8 cellular contexts compared by ENCODE assay signal in the genomic region with DNA sequence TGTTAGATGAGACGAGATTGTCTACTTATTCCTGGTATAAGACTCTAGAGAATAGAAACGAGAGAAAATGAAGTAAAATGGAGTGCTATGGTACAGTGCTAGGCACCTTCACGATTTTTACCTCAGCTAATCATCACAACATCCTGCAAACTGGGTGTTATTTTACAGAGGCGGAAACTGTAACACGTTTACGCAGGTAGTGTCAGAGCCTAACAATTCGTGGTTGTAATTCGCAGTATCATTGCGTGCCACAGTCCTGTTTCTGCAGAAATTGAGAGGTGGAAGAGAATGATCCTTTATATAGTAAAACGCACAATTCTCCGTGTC. TPM values are rescaled to one million over a fixed set of nuclear protein-coding genes. Genes with fewer than 3 reads are reported as not detected.
A peak's percentile ranks its signal among the peaks of the same experiment; 100 is the strongest.
DNase-seq lines count a peak whose midpoint lies in the region; ATAC-seq and TF ChIP-seq lines count a peak whose summit lies in the region.

No MANE protein-coding gene starts in this region.

- no peak for TF ChIP-seq EP300 in ovary (IDR thresholded peaks at IDR 0.05)

- peak overlapping the region; percentile 85 for H3K27ac ChIP-seq in CD4-positive, alpha-beta T cell (ENCODE audit: low read depth, low read length)
- H3K27ac ChIP-seq in RWPE2 (ENCODE audit: poor library complexity, severe bottlenecking) (peak overlapping the region; percentile 51), ovary (peak overlapping the region; percentile 30 to 50)

- H3K27me3 ChIP-seq in CD4-positive, alpha-beta T cell (ENCODE audit: control insufficient read depth, insufficient read depth, low read length): no peaks in the 10 kb centered on the region
- no peaks in the 10 kb centered on the region for H3K27me3 ChIP-seq in RWPE2 (ENCODE audit: insufficient read depth, poor library complexity, severe bottlenecking)
- H3K27me3 ChIP-seq in ovary: no peaks in the 10 kb centered on the region

- H3K36me3 ChIP-seq in RWPE2 (ENCODE audit: low read depth) (no peaks in the 10 kb centered on the region; the same call in 1 of the 2 replicates), ovary (no peaks in the 10 kb centered on the region)

- H3K36me3 Mint-ChIP-seq in CD4-positive, alpha-beta T cell (ENCODE audit: low read depth): peaks cover 15% of the 10 kb centered on the region

- no peaks in the 10 kb centered on the region for H3K9me3 ChIP-seq in CD4-positive, alpha-beta T cell (ENCODE audit: control insufficient read depth, low read length)
- H3K9me3 ChIP-seq in RWPE2 (ENCODE audit: severe bottlenecking): no peaks in the 10 kb centered on the region
- H3K9me3 ChIP-seq in ovary: no peaks in the 10 kb centered on the region

- ATAC-seq in CD4-positive, alpha-beta T cell (ENCODE audit: poor library complexity): peak; percentile 81
- ATAC-seq in HG03196 (IDR thresholded peaks at IDR 0.05; ENCODE audit: unreplicated experiment) (peak; percentile 56), RWPE2 (ENCODE audit: low read depth) (peak; percentile 59)

- no peak for DNase-seq in CD4-positive, alpha-beta T cell
- peak; percentile 10 for DNase-seq in GM19240 (ENCODE audit: insufficient read length, low spot score)
- DNase-seq in RWPE2 (ENCODE audit: low spot score): no peak
- no peak for DNase-seq in fibroblast of mammary gland (ENCODE audit: low read depth)
- no peak for DNase-seq in ovary
- no peak for DNase-seq in T-helper 9 cell
- DNase-seq in COLO668 (lab: John Stamatoyannopoulos, UW; ENCODE audit: unreplicated experiment): no peak

- POLR2A ChIA-PET in CD4-positive, alpha-beta T cell (lab: Charles Lee): interaction anchor here (0.5 to 3.0 kb wide), 18 partner anchors 8 to 1999 kb away, joined by 3 to 31 read pairs (median 6); a partner anchor contains a TSS

- no peak for TF ChIP-seq CTCF in CD4-positive, alpha-beta T cell (IDR thresholded peaks at IDR 0.05)
- TF ChIP-seq CTCF in RWPE2 (IDR thresholded peaks at IDR 0.05; ENCODE audit: poor library complexity, severe bottlenecking): no peak
- no peak for TF ChIP-seq CTCF in fibroblast of mammary gland (conservative IDR thresholded peaks at IDR 0.05; ENCODE audit: control insufficient read depth, insufficient read depth, low read depth, low read length)
- TF ChIP-seq CTCF in ovary (IDR thresholded peaks at IDR 0.05): no peak

- H3K27ac Mint-ChIP-seq in CD4-positive, alpha-beta T cell: peak overlapping the region; percentile 95

- intact Hi-C loops in CD4-positive, alpha-beta T cell (cut with DNase I, micrococcal nuclease): loop anchor here (5.0 to 10.0 kb wide), 9 partner anchors 129 to 1271 kb away; a partner anchor contains a TSS
- intact Hi-C loops in ovary (cut with DNase I): no loop called here

- peak overlapping the region; percentile 96 for H3K4me3 Mint-ChIP-seq in CD4-positive, alpha-beta T cell

- H3K4me1 Mint-ChIP-seq in CD4-positive, alpha-beta T cell (ENCODE audit: low read depth): peaks cover 28% of the 10 kb centered on the region

- no peak for TF ChIP-seq POLR2A in ovary (IDR thresholded peaks at IDR 0.05)

- CTCF ChIA-PET in CD4-positive, alpha-beta T cell (lab: Charles Lee): interaction anchor here (0.9 to 2.2 kb wide), 3 partner anchors 125 to 427 kb away, joined by 3 to 7 read pairs (median 5); a partner anchor contains a TSS

- no peaks in the 10 kb centered on the region for H3K9me3 Mint-ChIP-seq in CD4-positive, alpha-beta T cell

- peaks cover 5% of the 10 kb centered on the region for H3K4me1 ChIP-seq in RWPE2 (ENCODE audit: insufficient read depth, poor library complexity, severe bottlenecking)
- peaks cover 3% of the 10 kb centered on the region for H3K4me1 ChIP-seq in ovary (ENCODE audit: insufficient read depth)

- 0 to 1% (median 1%) methylated on average over 11 of the region's 11 CpGs for WGBS in ovary, 3 donors

- peak overlapping the region; percentile 47 for H3K4me3 ChIP-seq in RWPE2 (ENCODE audit: severe bottlenecking)
- H3K4me3 ChIP-seq in fibroblast of mammary gland (ENCODE audit: control insufficient read depth, low read depth, low read length): peak overlapping the region; percentile 92
- peak overlapping the region; percentile 93 for H3K4me3 ChIP-seq in ovary

- H3K27me3 Mint-ChIP-seq in CD4-positive, alpha-beta T cell: peaks cover 3% of the 10 kb centered on the region

RNA-seq across cellular contexts. Expression of a gene that starts 0.4 kb away (rescaled TPM):
- total RNA-seq in CD4-positive, alpha-beta T cell: 1 to 10 TPM; 4.0 to 4.8 TPM
- total RNA-seq in ovary: 10 to 100 TPM; 13.4 to 25.2 (median 15.6) TPM
- 10 to 100 TPM in 1 of 2 donors, 1 to 10 TPM in 1; 6.0 to 10.8 TPM for polyA plus RNA-seq in ovary

Comparison
In these comparisons a context has a peak if more than half of its experiments do, and no peak if none do; other contexts are left out.
1. intact Hi-C loops: an anchor here in CD4-positive, alpha-beta T cell (5.0 to 10.0 kb wide); none called in ovary.